Comparison of ENCODE assay signal across 13 cellular contexts in the genomic region with DNA sequence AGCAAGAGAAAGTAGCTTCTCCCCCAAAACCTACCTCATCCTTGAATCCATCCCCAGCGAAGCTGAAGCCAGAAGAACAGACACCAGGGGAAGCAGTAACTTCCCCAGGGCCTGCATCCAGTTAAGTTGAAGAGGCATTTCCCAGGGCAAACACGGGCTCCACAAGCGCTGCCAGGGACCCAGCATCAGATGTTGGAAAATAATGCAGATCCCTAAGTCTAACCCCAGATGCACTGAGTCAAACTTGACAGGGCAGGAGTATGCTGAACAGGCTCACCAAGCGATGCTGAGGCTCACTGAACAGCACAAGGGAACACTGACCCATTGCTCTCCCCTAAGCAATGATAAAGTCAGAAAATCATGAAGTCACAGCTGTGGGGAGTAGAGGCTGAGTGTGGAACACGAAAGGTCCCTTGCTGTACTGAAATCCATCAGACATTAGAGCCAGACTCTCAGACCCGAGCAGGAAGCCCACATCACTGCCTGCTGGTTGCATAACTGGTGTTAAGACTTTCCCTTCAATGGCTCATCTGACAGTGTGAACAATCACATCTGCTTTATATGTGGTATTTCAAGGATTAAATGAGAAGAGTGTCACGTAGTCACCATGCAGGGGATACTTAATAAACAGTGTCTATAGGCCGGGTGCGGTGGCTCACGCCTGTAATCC. TPM values are rescaled to one million over a fixed set of nuclear protein-coding genes. Genes with fewer than 3 reads are reported as not detected.
DNase-seq lines count a peak whose midpoint lies in the region; ATAC-seq, FAIRE-seq and TF ChIP-seq lines count a peak whose summit lies in the region.
"Had no signal": no experiment of that assay in that cellular context is flagged by ENCODE, and none has a peak within 500 bp of the region (broad histone marks: within the 10 kb centered on the region; RNA-seq: fewer than 3 reads in every experiment).

No MANE protein-coding gene starts in this region.

- peaks cover 35% of the 10 kb centered on the region for H3K27me3 Mint-ChIP-seq in T-helper 17 cell
- peaks cover 6% of the 10 kb centered on the region for H3K27me3 Mint-ChIP-seq in GM23338 (ENCODE audit: insufficient read depth, low read depth, poor library complexity)

- 86% methylated on average over 10 of the region's 10 CpGs for WGBS in liver
- WGBS in HepG2 (ENCODE audit: low lambda C conversion rate), result 36% methylated on average over 10 of the region's 10 CpGs

- H3K79me2 ChIP-seq in HepG2 (ENCODE audit: insufficient read depth, low read length), result no peaks in the 10 kb centered on the region
- peaks cover 13% of the 10 kb centered on the region for H3K79me2 ChIP-seq in parathyroid adenoma
- H3K79me2 ChIP-seq in GM23338 (replicated peaks; ENCODE audit: insufficient read depth), result no peaks in the 10 kb centered on the region

- no TSS peak for BruUV-seq in HepG2 (replicated peaks; lab: Mats Ljungman, UMichigan)

- in situ Hi-C loops in HepG2 (cut with HindIII; ENCODE audit: extremely low pct_ligation_motif_present, low pct_unique_long_range_greater_than_20kb), result no loop called here

- H3K4me3 Mint-ChIP-seq in T-helper 17 cell (no peak overlapping the region), GM23338 (no peak overlapping the region)
- H3K4me3 Mint-ChIP-seq: activated naive CD8-positive, alpha-beta T cell treated with anti-CD3 and anti-CD28 coated beads, Interleukin-2, amount 10 ng/mL, durations not matched to agents 7 days and 5 days had no signal

- H3K4me2 ChIP-seq in HepG2 (ENCODE audit: low read depth, low read length), result no peak overlapping the region
- H3K4me2 ChIP-seq in parathyroid adenoma (ENCODE audit: low read length), result peak overlapping the region; percentile 1
- H3K4me2 ChIP-seq in GM23338, result no peak overlapping the region

- TF ChIP-seq RAD21 in liver (IDR thresholded peaks at IDR 0.05), result no peak
- no peak for TF ChIP-seq RAD21 in HepG2 (CRISPR knock-in tag; IDR thresholded peaks at IDR 0.05)

- no peak for DNase-seq in HepG2 (ENCODE audit: low spot score)
- peak; percentile 10 for DNase-seq in cardiac septum (ENCODE audit: low spot score)
- no peak for DNase-seq in T-helper 17 cell
- no peak for DNase-seq in D721Med (ENCODE audit: insufficient read length, low spot score)
- DNase-seq in GM23338 (ENCODE audit: low spot score), result no peak
- DNase-seq: ACHN; activated naive CD8-positive, alpha-beta T cell treated with anti-CD3 and anti-CD28 coated beads, Interleukin-2, amount 10 ng/mL, durations not matched to agents 7 days and 5 days; hippocampal formation; NCI-H1048 had no signal

- no peaks in the 10 kb centered on the region for H3K9me3 Mint-ChIP-seq in GM23338
- H3K9me3 Mint-ChIP-seq: activated naive CD8-positive, alpha-beta T cell treated with anti-CD3 and anti-CD28 coated beads, Interleukin-2, amount 10 ng/mL, durations not matched to agents 7 days and 5 days had no signal

- H3F3A ChIP-seq in GM23338 (replicated peaks; ENCODE audit: low read depth), result no peaks in the 10 kb centered on the region

- 0 out of 2 replicates have a peak, but pooled peaks cover 2% of the 10 kb centered on the region for H3K9me2 ChIP-seq in GM23338 (ENCODE audit: insufficient read depth)

- TF ChIP-seq EP300 in HepG2 (IDR thresholded peaks at IDR 0.05; ENCODE audit: low read depth in 2 of 2, low read length in 2 of 2), result no peak
- TF ChIP-seq EP300 in HepG2 (CRISPR knock-in tag; IDR thresholded peaks at IDR 0.05; ENCODE audit: borderline replicate concordance), result no peak

- H3K27ac Mint-ChIP-seq in T-helper 17 cell (no peak overlapping the region), GM23338 (no peak overlapping the region)
- H3K27ac Mint-ChIP-seq: activated naive CD8-positive, alpha-beta T cell treated with anti-CD3 and anti-CD28 coated beads, Interleukin-2, amount 10 ng/mL, durations not matched to agents 7 days and 5 days had no signal

- no peak for ATAC-seq in HepG2
- no peak for ATAC-seq in T-helper 17 cell
- ATAC-seq in GM23338, result no peak
- ATAC-seq in HG02571 (IDR thresholded peaks at IDR 0.05; ENCODE audit: unreplicated experiment), result no peak

- CTCF ChIA-PET in HepG2 (lab: Yijun Ruan, JAX; ENCODE audit: low intra/inter-chr PET ratio, low total read pairs), result no interaction called here

- H3K27me3 ChIP-seq in liver (ENCODE audit: control insufficient read depth in 4 of 4, insufficient read depth in 4 of 4, low read length in 3 of 4) (peaks cover 0 to 2% (median 0%) of the 10 kb centered on the region in 4 donors), HepG2 (ENCODE audit: control insufficient read depth in 1 of 2, insufficient read depth in 2 of 2, low read length in 2 of 2) (peaks cover 2 to 32% of the 10 kb centered on the region in 2 experiments; a peak in 4 of 5 replicates), parathyroid adenoma (ENCODE audit: control insufficient read depth, insufficient read depth, low read length) (no peaks in the 10 kb centered on the region), GM23338 (ENCODE audit: insufficient read depth) (no peaks in the 10 kb centered on the region)

- H3K9ac ChIP-seq in liver (ENCODE audit: low read depth in 1 of 2, low read length in 2 of 2) (no peak overlapping the region), HepG2 (ENCODE audit: insufficient read depth, low read depth, low read length) (no peak overlapping the region), parathyroid adenoma (no peak overlapping the region)

- H2AFZ ChIP-seq in HepG2 (ENCODE audit: low read length) (no peak overlapping the region), parathyroid adenoma (peak overlapping the region; percentile 51), GM23338 (no peak overlapping the region)

- H3K4me1 ChIP-seq in liver (ENCODE audit: control insufficient read depth in 4 of 4, insufficient read depth in 4 of 4, low read length in 3 of 4) (peaks cover 0 to 4% (median 0%) of the 10 kb centered on the region in 4 donors), HepG2 (ENCODE audit: insufficient read depth, low read length) (no peaks in the 10 kb centered on the region), parathyroid adenoma (peaks cover 41% of the 10 kb centered on the region), GM23338 (ENCODE audit: insufficient read depth) (peaks cover 11% of the 10 kb centered on the region; the same call in 1 of the 2 replicates)

- no peak for TF ChIP-seq CTCF in liver (IDR thresholded peaks at IDR 0.05; ENCODE audit: low read depth, low read length, missing input control)
- TF ChIP-seq CTCF in HepG2 (CRISPR knock-in tag; IDR thresholded peaks at IDR 0.05), result no peak
- no peak for TF ChIP-seq CTCF in parathyroid adenoma (IDR thresholded peaks at IDR 0.05)
- no peak for TF ChIP-seq CTCF in D721Med (IDR thresholded peaks at IDR 0.05; ENCODE audit: insufficient read depth, missing control alignments)
- TF ChIP-seq CTCF in GM23338 (conservative IDR thresholded peaks at IDR 0.05; ENCODE audit: low read depth in 2 of 2), result no peak

- peak overlapping the region; percentile 48 to 50 for H3K27ac ChIP-seq in liver (ENCODE audit: low read depth in 1 of 2, low read length in 2 of 2)
- no peak overlapping the region for H3K27ac ChIP-seq in HepG2 (ENCODE audit: extremely low read length, insufficient read depth, low read length)
- peak overlapping the region; percentile 91 for H3K27ac ChIP-seq in parathyroid adenoma
- no peak overlapping the region for H3K27ac ChIP-seq in GM23338 (ENCODE audit: low read depth)

- peaks cover 2% of the 10 kb centered on the region for H3K4me1 Mint-ChIP-seq in T-helper 17 cell
- peaks cover 21% of the 10 kb centered on the region for H3K4me1 Mint-ChIP-seq in GM23338
- H3K4me1 Mint-ChIP-seq: activated naive CD8-positive, alpha-beta T cell treated with anti-CD3 and anti-CD28 coated beads, Interleukin-2, amount 10 ng/mL, durations not matched to agents 7 days and 5 days had no signal

- no peaks in the 10 kb centered on the region for H3K9me3 ChIP-seq in liver (ENCODE audit: control insufficient read depth in 4 of 4, low read length in 3 of 4)
- no peaks in the 10 kb centered on the region for H3K9me3 ChIP-seq in HepG2 (ENCODE audit: low read length)
- no peaks in the 10 kb centered on the region for H3K9me3 ChIP-seq in parathyroid adenoma (ENCODE audit: control insufficient read depth, low read length)
- H3K9me3 ChIP-seq in T-helper 17 cell (ENCODE audit: control insufficient read depth, low read length, poor library complexity, severe bottlenecking), result no peaks in the 10 kb centered on the region

- no peak overlapping the region for H3K4me3 ChIP-seq in liver (ENCODE audit: low read depth in 1 of 3, low read length in 3 of 3)
- H3K4me3 ChIP-seq in HepG2 (replicated peaks in 1 of 3; ENCODE audit: insufficient read depth in 1 of 3, low read depth in 2 of 3, low read length in 3 of 3), result no peak overlapping the region
- H3K4me3 ChIP-seq in parathyroid adenoma (ENCODE audit: low read depth, low read length), result no peak overlapping the region
- H3K4me3 ChIP-seq in GM23338, result no peak overlapping the region

- intact Hi-C loops in HepG2 (cut with micrococcal nuclease; ENCODE audit: unreplicated experiment), result no loop called here
- intact Hi-C loops in cardiac septum (cut with DNase I), result loop anchor here (1.0 kb wide), 1 partner anchor 16 kb away; no protein-coding TSS in a partner anchor

- TF ChIP-seq POLR2A in HepG2 (IDR thresholded peaks at IDR 0.05; ENCODE audit: insufficient read depth in 1 of 2, low read depth in 2 of 2, low read length in 2 of 2), result no peak

- no peaks in the 10 kb centered on the region for H3K36me3 ChIP-seq in liver (ENCODE audit: control insufficient read depth in 4 of 4, insufficient read depth in 3 of 4, low read depth in 1 of 4, low read length in 3 of 4)
- no peaks in the 10 kb centered on the region for H3K36me3 ChIP-seq in HepG2 (replicated peaks in 1 of 2; ENCODE audit: control insufficient read depth in 1 of 2, insufficient read depth in 2 of 2, low read length in 2 of 2)
- H3K36me3 ChIP-seq in parathyroid adenoma (ENCODE audit: control insufficient read depth, insufficient read depth, low read length), result no peaks in the 10 kb centered on the region
- no peaks in the 10 kb centered on the region for H3K36me3 ChIP-seq in GM23338 (ENCODE audit: insufficient read depth)

- no peak for FAIRE-seq in HepG2 (lab: Jason Lieb, UNC)
- FAIRE-seq in D721Med (lab: Jason Lieb, UNC), result no peak
- FAIRE-seq: urothelium cell line had no signal

- H3K36me3 Mint-ChIP-seq in T-helper 17 cell (ENCODE audit: low read depth) (peaks cover 7% of the 10 kb centered on the region), GM23338 (ENCODE audit: low read depth) (no peaks in the 10 kb centered on the region)
- H3K36me3 Mint-ChIP-seq: activated naive CD8-positive, alpha-beta T cell treated with anti-CD3 and anti-CD28 coated beads, Interleukin-2, amount 10 ng/mL, durations not matched to agents 7 days and 5 days had no signal

- no peaks in the 10 kb centered on the region for H4K20me1 ChIP-seq in HepG2 (ENCODE audit: insufficient read depth, low read length)
- H4K20me1 ChIP-seq in GM23338 (replicated peaks; ENCODE audit: insufficient read depth), result no peaks in the 10 kb centered on the region

- POLR2A ChIA-PET in HepG2 (lab: Yijun Ruan, JAX), result no interaction called here

RNA-seq across cellular contexts. Expression of a gene that starts 36.3 kb away (rescaled TPM):
- total RNA-seq in liver, result 100 to 1,000 TPM in 1 of 2 donors, 10 to 100 TPM in 1; 91.6 to 128 TPM
- polyA plus RNA-seq in liver, result 10 to 100 TPM; 16.3 to 23.0 TPM
- 1.9 TPM in 2 replicates for total RNA-seq in HepG2 (2016; rRNA removed; fragmentation: Illumina TruSeq; extraction: Trizol)
- total RNA-seq in HepG2 (2016; cell fraction: cytosol; rRNA removed; fragmentation: Illumina TruSeq; extraction: Trizol; ENCODE audit: low read depth), result 0.51 and 0.71 TPM in 2 replicates
- total RNA-seq in HepG2 (2016; cell fraction: insoluble cytoplasmic fraction; rRNA removed; fragmentation: Illumina TruSeq; extraction: Trizol), result 1.1 and 1.7 TPM in 2 replicates
- 1.9 and 2.2 TPM in 2 replicates for total RNA-seq in HepG2 (2016; cell fraction: membrane; rRNA removed; fragmentation: Illumina TruSeq; extraction: Trizol)
- 3.7 and 4.7 TPM in 2 replicates for total RNA-seq in HepG2 (2016; cell fraction: nucleus; rRNA removed; fragmentation: Illumina TruSeq; extraction: Trizol)
- 118 and 127 TPM in 2 replicates for polyA plus RNA-seq in HepG2 (2011; rRNA removed)
- 72.1 and 78.8 TPM in 2 replicates for polyA plus RNA-seq in HepG2 (2011; cell fraction: cytosol; rRNA removed)
- 302 and 373 TPM in 2 replicates for polyA plus RNA-seq in HepG2 (2011; cell fraction: nucleus; rRNA removed)
- 63.6 and 87.8 TPM in 2 replicates for polyA plus RNA-seq in HepG2 (2012)
- polyA plus RNA-seq in HepG2 (2016; cell fraction: cytosol; fragmentation: Illumina TruSeq; extraction: Trizol; ENCODE audit: low read depth), result 0.35 and 0.62 TPM in 2 replicates
- polyA plus RNA-seq in HepG2 (2016; cell fraction: insoluble cytoplasmic fraction; fragmentation: Illumina TruSeq; extraction: Trizol; ENCODE audit: low read depth), result 1.3 and 1.7 TPM in 2 replicates
- 0.73 and 0.90 TPM in 2 replicates for polyA plus RNA-seq in HepG2 (2016; cell fraction: membrane; fragmentation: Illumina TruSeq; extraction: Trizol; ENCODE audit: low read depth)
- 1.9 and 2.0 TPM in 2 replicates for polyA plus RNA-seq in HepG2 (2016; cell fraction: nucleus; fragmentation: Illumina TruSeq; extraction: Trizol; ENCODE audit: insufficient read depth, low read depth)
- 3.6 and 445 TPM in 2 replicates for polyA minus RNA-seq in HepG2 (2011; rRNA and poly(A)+ RNA removed; ENCODE audit: low replicate concordance)
- 116 and 155 TPM in 2 replicates for polyA minus RNA-seq in HepG2 (2011; cell fraction: cytosol; rRNA and poly(A)+ RNA removed)
- polyA minus RNA-seq in HepG2 (2011; cell fraction: nucleus; rRNA and poly(A)+ RNA removed), result 504 and 544 TPM in 2 replicates
- total RNA-seq in cardiac septum, result 870 TPM
- 10 to 100 TPM in 1 of 2 donors, under 1 TPM in 1; 0.80 to 16.8 TPM for total RNA-seq in T-helper 17 cell
- total RNA-seq in GM23338 (2014; rRNA removed; shearing (Covaris generic)), result 5.7 and 7.4 TPM in 2 replicates
- polyA plus RNA-seq in GM23338 (2016; fragmentation: Nextera tagmentation; extraction: Ambion mirVana), result 1.3 and 2.0 TPM in 2 replicates

Comparison
In these comparisons a context has a peak if more than half of its experiments do, and no peak if none do; other contexts are left out.
1. H3K27ac ChIP-seq: peak in liver (2 of 2) and parathyroid adenoma (single experiment); none in HepG2 (single experiment) and GM23338 (single experiment).
2. RNA of a gene that starts 36.3 kb away (total RNA-seq): 870 TPM in cardiac septum (single experiment) and 91.6 to 128 TPM in liver; 0.80 to 16.8 TPM in T-helper 17 cell, 5.7 to 7.4 TPM in GM23338 and 0.51 to 4.7 TPM in HepG2; every median in the first group is over 4 times any median in the second.